20 cellular contexts compared by ENCODE assay signal in genomic region chr5:92525131-92525530, GRCh38.
"Had no signal": no experiment of that assay in that cellular context is flagged by ENCODE, and none has a peak within 500 bp of the region (broad histone marks: within the 10 kb centered on the region; RNA-seq: fewer than 3 reads in every experiment).

No MANE protein-coding gene starts in this region.

- H3K4me1 ChIP-seq: esophagus muscularis mucosa, lower lobe of right lung, pancreas, sigmoid colon, spleen, suprapubic skin, transverse colon, upper lobe of right lung, uterus had no signal

- ATAC-seq: left ventricle myocardium superior; lower lobe of right lung; naive thymus-derived CD8-positive, alpha-beta T cell; pancreas; stimulated activated naive CD8-positive, alpha-beta T cell treated with anti-CD3 and anti-CD28 coated beads, Interleukin-15, amount 100 ng/mL, for 72 hours; upper lobe of right lung had no signal

- H3K27ac ChIP-seq: coronary artery, esophagus muscularis mucosa, lower lobe of right lung, pancreas, sigmoid colon, spleen, suprapubic skin, transverse colon, upper lobe of right lung, uterus had no signal

- H3K4me1 Mint-ChIP-seq: immature natural killer cell; naive thymus-derived CD8-positive, alpha-beta T cell; nephron progenitor cell; stimulated activated naive CD8-positive, alpha-beta T cell treated with anti-CD3 and anti-CD28 coated beads, Interleukin-15, amount 100 ng/mL, for 72 hours had no signal

- H3K9me3 Mint-ChIP-seq: nephron progenitor cell had no signal

- H3K4me3 ChIP-seq: coronary artery, esophagus muscularis mucosa, lower lobe of right lung, pancreas, sigmoid colon, spleen, suprapubic skin, transverse colon, upper lobe of right lung, uterus had no signal

- H3K36me3 ChIP-seq: esophagus muscularis mucosa, lower lobe of right lung, pancreas, sigmoid colon, spleen, suprapubic skin, transverse colon, upper lobe of right lung, uterus had no signal

- H3K27me3 Mint-ChIP-seq: naive thymus-derived CD8-positive, alpha-beta T cell; stimulated activated naive CD8-positive, alpha-beta T cell treated with anti-CD3 and anti-CD28 coated beads, Interleukin-15, amount 100 ng/mL, for 72 hours had no signal

- H3K27ac Mint-ChIP-seq: immature natural killer cell; naive thymus-derived CD8-positive, alpha-beta T cell; nephron progenitor cell; stimulated activated naive CD8-positive, alpha-beta T cell treated with anti-CD3 and anti-CD28 coated beads, Interleukin-15, amount 100 ng/mL, for 72 hours had no signal

- H3K4me3 Mint-ChIP-seq: immature natural killer cell; naive thymus-derived CD8-positive, alpha-beta T cell; nephron progenitor cell; stimulated activated naive CD8-positive, alpha-beta T cell treated with anti-CD3 and anti-CD28 coated beads, Interleukin-15, amount 100 ng/mL, for 72 hours had no signal

- DNase-seq: dermis blood vessel endothelial cell; effector memory CD4-positive, alpha-beta T cell; hypothalamus; immature natural killer cell; left ventricle myocardium superior; lower lobe of right lung; naive thymus-derived CD8-positive, alpha-beta T cell; nephron progenitor cell; occipital lobe; pancreas; sigmoid colon; spleen; stimulated activated naive CD4-positive, alpha-beta T cell; stimulated activated naive CD8-positive, alpha-beta T cell treated with anti-CD3 and anti-CD28 coated beads, Interleukin-15, amount 100 ng/mL, for 72 hours; transverse colon; upper lobe of right lung; uterus had no signal

- H3K36me3 Mint-ChIP-seq: immature natural killer cell; naive thymus-derived CD8-positive, alpha-beta T cell had no signal

- H3K27me3 ChIP-seq: esophagus muscularis mucosa, pancreas, sigmoid colon, spleen, suprapubic skin, transverse colon, upper lobe of right lung, uterus had no signal

- H3K9me3 ChIP-seq: esophagus muscularis mucosa, lower lobe of right lung, pancreas, sigmoid colon, spleen, suprapubic skin, transverse colon, upper lobe of right lung, uterus had no signal
